ENCODE assay signal across 8 cellular contexts in the genomic region with DNA sequence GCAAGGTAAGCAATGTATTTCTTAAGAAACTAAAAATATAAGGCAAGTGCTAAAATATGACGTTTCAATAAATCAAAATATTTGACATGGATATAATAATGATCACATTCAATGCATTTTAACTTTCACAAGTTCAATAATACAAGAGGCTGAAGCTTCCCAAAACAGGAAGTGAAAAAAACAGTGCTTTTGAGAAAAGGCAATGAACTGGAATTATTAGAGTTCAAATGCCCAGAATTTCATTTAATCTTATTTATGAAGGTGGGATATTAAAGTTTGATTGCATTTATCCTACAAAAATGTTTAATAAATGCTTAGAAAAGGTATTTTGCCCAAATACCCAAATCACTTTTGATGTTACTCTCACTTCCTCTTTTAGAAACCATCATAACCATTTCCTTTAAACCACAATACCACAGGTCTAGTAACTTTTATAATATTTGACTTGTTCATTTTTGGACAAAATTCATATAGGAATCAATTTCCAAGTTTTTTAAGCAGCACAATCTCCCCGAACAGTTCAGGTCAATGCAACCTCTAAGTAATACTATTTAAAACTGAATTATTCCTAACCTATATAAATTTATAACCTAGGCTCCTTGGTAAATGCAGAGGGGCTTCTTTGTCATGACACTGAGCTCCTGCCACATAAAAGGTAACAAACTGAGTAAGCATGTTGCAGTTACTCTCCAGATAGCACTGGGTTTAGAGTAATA. TPM values are rescaled to one million over a fixed set of nuclear protein-coding genes. Genes with fewer than 3 reads are reported as not detected.
DNase-seq lines count a peak whose midpoint lies in the region; ATAC-seq and TF ChIP-seq lines count a peak whose summit lies in the region.

No MANE protein-coding gene starts in this region.

- H3K79me2 ChIP-seq in OCI-LY7 (ENCODE audit: insufficient read depth, low read depth, low read length) = no peaks in the 10 kb centered on the region

- H3K4me1 Mint-ChIP-seq in activated T-cell treated with anti-CD3 and anti-CD28 coated beads, Interleukin-2, amount 50 U/mL, for 24 hours (ENCODE audit: low read depth) = peaks cover 34% of the 10 kb centered on the region

- H3K9me3 Mint-ChIP-seq in activated T-cell treated with anti-CD3 and anti-CD28 coated beads, Interleukin-2, amount 50 U/mL, for 24 hours = no peaks in the 10 kb centered on the region

- no peaks in the 10 kb centered on the region for H3K36me3 Mint-ChIP-seq in activated T-cell treated with anti-CD3 and anti-CD28 coated beads, Interleukin-2, amount 50 U/mL, for 24 hours (ENCODE audit: low read depth)

- CTCF ChIA-PET in OCI-LY7 (lab: Charles Lee; ENCODE audit: unreplicated experiment) = interaction anchor here (0.5 kb wide), 1 partner anchor 1082 kb away, joined by 4 read pairs; no protein-coding TSS in a partner anchor

- H3K4me3 ChIP-seq in OCI-LY7 (ENCODE audit: low read depth, low read length, poor library complexity, severe bottlenecking) (no peak overlapping the region), thyroid gland (replicated peaks in 1 of 3) (peak overlapping the region in 1 of 3 donors; percentile 92)

- H3K27ac ChIP-seq in OCI-LY7 (ENCODE audit: low read depth, low read length, poor library complexity, severe bottlenecking) = no peak overlapping the region
- peak overlapping the region; percentile 98 for H3K27ac ChIP-seq in foreskin keratinocyte
- peak overlapping the region in 2 of 3 donors; percentile 99 to 100 for H3K27ac ChIP-seq in thyroid gland

- peak; percentile 53 for ATAC-seq in HG02798 (IDR thresholded peaks at IDR 0.05; ENCODE audit: poor library complexity, unreplicated experiment)
- no peak for ATAC-seq in foreskin keratinocyte

- peaks cover 15% of the 10 kb centered on the region; the same call in 1 of the 2 replicates for H4K20me1 ChIP-seq in OCI-LY7 (ENCODE audit: insufficient read depth, low read length)

- H3K4me1 ChIP-seq in OCI-LY7 (ENCODE audit: insufficient read depth, low read length, poor library complexity, severe bottlenecking) (peaks cover 26% of the 10 kb centered on the region), foreskin keratinocyte (peaks cover 26% of the 10 kb centered on the region), thyroid gland (peaks cover 29 to 45% of the 10 kb centered on the region in 2 donors)

- no peak for DNase-seq in activated T-cell treated with anti-CD3 and anti-CD28 coated beads, Interleukin-2, amount 50 U/mL, for 24 hours
- DNase-seq in activated T-cell treated with anti-CD3 and anti-CD28 coated beads, Interleukin-2, amount 50 U/mL, for 48 hours = no peak
- DNase-seq in OCI-LY7 (ENCODE audit: low spot score) (peak; percentile 63), foreskin keratinocyte (no peak), thyroid gland (no peak), NCI-H748 (lab: John Stamatoyannopoulos, UW; ENCODE audit: unreplicated experiment) (no peak), kidney glomerular epithelial cell (lab: John Stamatoyannopoulos, UW) (no peak)

- TF ChIP-seq CTCF in OCI-LY7 (conservative IDR thresholded peaks at IDR 0.05; ENCODE audit: low read length) (no peak), foreskin keratinocyte (conservative IDR thresholded peaks at IDR 0.05) (no peak), thyroid gland (IDR thresholded peaks at IDR 0.05) (no peak)

- H3K36me3 ChIP-seq in OCI-LY7 (ENCODE audit: insufficient read depth, low read length) (no peaks in the 10 kb centered on the region), thyroid gland (no peaks in the 10 kb centered on the region)

- H3K4me2 ChIP-seq in OCI-LY7 (ENCODE audit: low read length) = peak overlapping the region; percentile 22

- WGBS in thyroid gland, 2 donors = 40 to 43% methylated on average over 2 of the region's 2 CpGs

- peaks cover 64% of the 10 kb centered on the region for H3K27me3 Mint-ChIP-seq in activated T-cell treated with anti-CD3 and anti-CD28 coated beads, Interleukin-2, amount 50 U/mL, for 24 hours

- H3K27ac Mint-ChIP-seq in activated T-cell treated with anti-CD3 and anti-CD28 coated beads, Interleukin-2, amount 50 U/mL, for 24 hours = no peak overlapping the region

- peak overlapping the region; percentile 79 for H3K4me3 Mint-ChIP-seq in activated T-cell treated with anti-CD3 and anti-CD28 coated beads, Interleukin-2, amount 50 U/mL, for 24 hours

- no peaks in the 10 kb centered on the region for H3K9me2 ChIP-seq in OCI-LY7 (ENCODE audit: insufficient read depth, low read length)

- POLR2A ChIA-PET in OCI-LY7 (lab: Charles Lee) = no interaction called here

- H2AFZ ChIP-seq in OCI-LY7 (ENCODE audit: low read length) = no peak overlapping the region

- H3K27me3 ChIP-seq in foreskin keratinocyte = no peaks in the 10 kb centered on the region
- no peaks in the 10 kb centered on the region for H3K27me3 ChIP-seq in thyroid gland

- BruUV-seq in OCI-LY7 (replicated peaks; lab: Mats Ljungman, UMichigan) = no TSS peak

- no peaks in the 10 kb centered on the region for H3K9me3 ChIP-seq in OCI-LY7 (ENCODE audit: low read length)
- H3K9me3 ChIP-seq in thyroid gland = no peaks in the 10 kb centered on the region

- TF ChIP-seq POLR2A in thyroid gland (IDR thresholded peaks at IDR 0.05) = no peak

- intact Hi-C loops in OCI-LY7 (cut with micrococcal nuclease; ENCODE audit: unreplicated experiment) = no loop called here
- intact Hi-C loops in thyroid gland (cut with DNase I) = no loop called here

RNA-seq across cellular contexts. Expression of gene NCKAP1, which starts 2.1 kb away (rescaled TPM):
- 0.06 TPM in 1 of 2 replicates, not detected in the other for total RNA-seq in OCI-LY7 (2014; rRNA removed; shearing (Covaris generic))
- total RNA-seq in OCI-LY7 (2022) = 0.55 and 1.7 TPM in 2 replicates
- total RNA-seq in foreskin keratinocyte = 165 and 168 TPM in 2 replicates
- 37.1 and 47.6 TPM in 2 replicates for polyA plus RNA-seq in foreskin keratinocyte
- total RNA-seq in thyroid gland = 100 to 1,000 TPM; 139 to 214 (median 172) TPM

RNA-seq across cellular contexts. Expression of gene DUSP19, which starts 42.4 kb away (rescaled TPM):
- total RNA-seq in OCI-LY7 (2014; rRNA removed; shearing (Covaris generic)) = 1.0 and 1.2 TPM in 2 replicates
- total RNA-seq in OCI-LY7 (2022) = 3.9 and 4.0 TPM in 2 replicates
- total RNA-seq in foreskin keratinocyte = 1.0 TPM in 2 replicates
- 0.30 and 0.40 TPM in 2 replicates for polyA plus RNA-seq in foreskin keratinocyte
- 1 to 10 TPM; 3.2 to 5.9 (median 3.7) TPM for total RNA-seq in thyroid gland

Comparison
In these comparisons a context has a peak if more than half of its experiments do, and no peak if none do; other contexts are left out.
1. RNA of gene NCKAP1, which starts 2.1 kb away (total RNA-seq): 139 to 214 TPM in thyroid gland and 165 to 168 TPM in foreskin keratinocyte; 0.06 to 1.7 TPM in OCI-LY7; every median in the first group is over 10 times any median in the second.